Comparison of ENCODE assay signal across 1 cellular context in genomic region chr12:109358154-109358869, GRCh38.
TF ChIP-seq lines count a peak whose summit lies in the region.

No MANE protein-coding gene starts in this region.

TF ChIP-seq in GM23338, 12 proteins besides CTCF, POLR2A, EP300 and RAD21 (continued from another document):
- TF ChIP-seq ZNF462 (CRISPR knock-in tag; IDR thresholded peaks at IDR 0.05) (no peak), EZH2phosphoT487 (IDR thresholded peaks at IDR 0.05; ENCODE audit: unreplicated experiment) (no peak), REST (IDR thresholded peaks at IDR 0.05; ENCODE audit: unreplicated experiment) (no peak), CREB1 (CRISPR knock-in tag; IDR thresholded peaks at IDR 0.05; ENCODE audit: low read depth) (no peak), EZH2 (IDR thresholded peaks at IDR 0.05; ENCODE audit: low read depth, unreplicated experiment) (no peak), POLR2AphosphoS5 (IDR thresholded peaks at IDR 0.05; ENCODE audit: low read depth) (no peak), ZNF114 (CRISPR knock-in tag; IDR thresholded peaks at IDR 0.05) (no peak), NANOG (IDR thresholded peaks at IDR 0.05; ENCODE audit: borderline replicate concordance) (no peak)
